Comparison of ENCODE assay signal across 22 cellular contexts in the genomic region with DNA sequence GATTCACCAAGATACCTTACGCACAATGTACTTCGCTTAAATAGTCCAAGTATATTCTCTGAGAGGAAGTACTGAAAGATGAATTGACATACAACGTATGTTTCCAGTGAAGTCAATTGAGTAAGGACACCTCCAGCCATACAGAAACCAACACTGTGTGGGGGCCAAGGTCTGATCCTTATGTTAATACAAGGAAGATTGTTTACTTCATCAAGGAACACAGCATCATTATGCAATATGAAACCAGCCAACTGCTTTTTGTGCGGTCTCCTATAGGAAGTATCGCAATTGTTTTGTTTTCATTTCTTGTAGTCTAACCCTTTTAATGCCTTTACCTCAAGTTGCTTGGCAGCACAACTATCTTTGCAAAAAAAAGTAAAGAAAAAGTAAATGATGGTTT. TPM values are rescaled to one million over a fixed set of nuclear protein-coding genes. Genes with fewer than 3 reads are reported as not detected.
"Had no signal": no experiment of that assay in that cellular context is flagged by ENCODE, and none has a peak within 500 bp of the region (broad histone marks: within the 10 kb centered on the region; RNA-seq: fewer than 3 reads in every experiment).

No MANE protein-coding gene starts in this region.

- FAIRE-seq: frontal cortex, kidney, TTC549 had no signal

- H3K27me3 Mint-ChIP-seq: activated CD4-positive, alpha-beta memory T cell treated with anti-CD3 and anti-CD28 coated beads for 36 hours; progenitor cell of endocrine pancreas; stimulated activated memory B cell treated with anti-CD40 and anti-IgM and Interleukin-4, amounts not matched to agents 10 μg/mL and 1 μg/mL and 100 μg/mL, for 72 hours had no signal

- H3K27me3 ChIP-seq: right atrium auricular region had no signal

- DNase-seq: activated CD4-positive, alpha-beta memory T cell treated with anti-CD3 and anti-CD28 coated beads for 36 hours; activated gamma-delta T cell treated with Interleukin-2 at 50 U/mL for 16 hours; activated T-cell treated with anti-CD3 and anti-CD28 coated beads for 4 hours; effector CD4-positive, alpha-beta T cell; head of caudate nucleus; kidney; nephron progenitor cell; stimulated activated CD4-positive, alpha-beta T cell treated with anti-CD3 and anti-CD28 coated beads, Interleukin-4, amount 100 ng/mL, for 4 hours had no signal

- H3K9me3 Mint-ChIP-seq: activated CD4-positive, alpha-beta memory T cell treated with anti-CD3 and anti-CD28 coated beads for 36 hours; activated naive CD4-positive, alpha-beta T cell treated with anti-CD3 and anti-CD28 coated beads, Interleukin-2, amount 50 U/mL, for 72 hours; activated T-helper 1 cell treated with anti-CD3 and anti-CD28 coated beads, Interleukin-12 subunit alpha, Interleukin-12 subunit beta, Interleukin-2, Interleukin-4 antibody, amounts not matched to agents 30 ng/mL and 10 ng/mL and 1 ng/mL, durations not matched to agents 14 hours and 24 hours and 36 hours; nephron progenitor cell; stimulated activated memory B cell treated with anti-CD40 and anti-IgM and Interleukin-4, amounts not matched to agents 10 μg/mL and 1 μg/mL and 100 μg/mL, for 72 hours had no signal

- H3K4me3 Mint-ChIP-seq: activated CD4-positive, alpha-beta memory T cell treated with anti-CD3 and anti-CD28 coated beads for 36 hours; activated T-helper 1 cell treated with anti-CD3 and anti-CD28 coated beads, Interleukin-12 subunit alpha, Interleukin-12 subunit beta, Interleukin-2, Interleukin-4 antibody, amounts not matched to agents 30 ng/mL and 10 ng/mL and 1 ng/mL, durations not matched to agents 14 hours and 24 hours and 36 hours; nephron progenitor cell; stimulated activated memory B cell treated with anti-CD40 and anti-IgM and Interleukin-4, amounts not matched to agents 10 μg/mL and 1 μg/mL and 100 μg/mL, for 72 hours had no signal

- H3K4me1 Mint-ChIP-seq: nephron progenitor cell; stimulated activated memory B cell treated with anti-CD40 and anti-IgM and Interleukin-4, amounts not matched to agents 10 μg/mL and 1 μg/mL and 100 μg/mL, for 72 hours had no signal

- H3K36me3 ChIP-seq: thoracic aorta had no signal

- H3K4me1 ChIP-seq: right atrium auricular region had no signal

- H3K4me3 ChIP-seq: lung, right atrium auricular region, skin epidermis, thoracic aorta had no signal

- ATAC-seq: activated naive CD4-positive, alpha-beta T cell treated with anti-CD3 and anti-CD28 coated beads, Interleukin-2, amount 50 U/mL, for 72 hours; left lobe of liver; stimulated activated memory B cell treated with anti-CD40 and anti-IgM and Interleukin-4, amounts not matched to agents 10 μg/mL and 1 μg/mL and 100 μg/mL, for 72 hours had no signal

- H3K27ac ChIP-seq: right atrium auricular region, skin epidermis, thoracic aorta had no signal

- H3K27ac Mint-ChIP-seq: activated CD4-positive, alpha-beta memory T cell treated with anti-CD3 and anti-CD28 coated beads for 36 hours; activated naive CD4-positive, alpha-beta T cell treated with anti-CD3 and anti-CD28 coated beads, Interleukin-2, amount 50 U/mL, for 72 hours; activated T-helper 1 cell treated with anti-CD3 and anti-CD28 coated beads, Interleukin-12 subunit alpha, Interleukin-12 subunit beta, Interleukin-2, Interleukin-4 antibody, amounts not matched to agents 30 ng/mL and 10 ng/mL and 1 ng/mL, durations not matched to agents 14 hours and 24 hours and 36 hours; nephron progenitor cell; progenitor cell of endocrine pancreas; stimulated activated memory B cell treated with anti-CD40 and anti-IgM and Interleukin-4, amounts not matched to agents 10 μg/mL and 1 μg/mL and 100 μg/mL, for 72 hours had no signal

- H3K36me3 Mint-ChIP-seq: activated naive CD4-positive, alpha-beta T cell treated with anti-CD3 and anti-CD28 coated beads, Interleukin-2, amount 50 U/mL, for 72 hours had no signal

- H3K9me3 ChIP-seq: right atrium auricular region, thoracic aorta had no signal

RNA-seq across cellular contexts. Expression of a gene that starts 28.2 kb away (rescaled TPM):
- total RNA-seq: activated CD4-positive, alpha-beta memory T cell treated with anti-CD3 and anti-CD28 coated beads for 36 hours; left lobe of liver; myocyte; T-helper 2 cell treated with Interferon-gamma antibody and Interleukin-4, amounts not matched to agents 100 ng/mL and 5 ng/mL, for 36 hours; thoracic aorta; ureter had no signal
